In genomic region chr4:98624642-98625041, GRCh38 we compare ENCODE assay signal across 18 cellular contexts.
"Had no signal": no experiment of that assay in that cellular context is flagged by ENCODE, and none has a peak within 500 bp of the region (broad histone marks: within the 10 kb centered on the region; RNA-seq: fewer than 3 reads in every experiment).

No MANE protein-coding gene starts in this region.

- H3K4me1 ChIP-seq: parathyroid adenoma had no signal

- H3K36me3 Mint-ChIP-seq: brain had no signal

- H3K36me3 ChIP-seq: heart left ventricle, left ventricle myocardium inferior, neural progenitor cell, tibial artery, WERI-Rb-1 had no signal

- H2AFZ ChIP-seq: neural progenitor cell, parathyroid adenoma had no signal

- ATAC-seq: activated CD8-positive, alpha-beta T cell treated with anti-CD3 and anti-CD28 coated beads, Interleukin-2, amount 10 ng/mL, durations not matched to agents 7 days and 5 days; heart left ventricle; T-cell had no signal

- H3K27me3 ChIP-seq: heart left ventricle, neural progenitor cell, tibial artery had no signal

- H3K4me2 ChIP-seq: neural progenitor cell had no signal

- H3K4me3 ChIP-seq: heart left ventricle, left ventricle myocardium inferior, neural progenitor cell, tibial artery had no signal

- H3K27me3 Mint-ChIP-seq: brain, T-cell had no signal

- H3K4me3 Mint-ChIP-seq: activated CD8-positive, alpha-beta T cell treated with anti-CD3 and anti-CD28 coated beads, Interleukin-2, amount 10 ng/mL, durations not matched to agents 7 days and 5 days; activated naive CD4-positive, alpha-beta T cell treated with anti-CD3 and anti-CD28 coated beads for 36 hours; activated T-helper 1 cell treated with anti-CD3 and anti-CD28 coated beads, Interleukin-12 subunit alpha, Interleukin-12 subunit beta, Interleukin-2, Interleukin-4 antibody, amounts not matched to agents 30 ng/mL and 10 ng/mL and 1 ng/mL, durations not matched to agents 14 hours and 24 hours and 36 hours; neural progenitor cell had no signal

- H3K9ac ChIP-seq: neural progenitor cell, parathyroid adenoma had no signal

- DNase-seq: activated CD4-positive, alpha-beta T cell treated with anti-CD3 and anti-CD28 coated beads for 4 hours; activated CD8-positive, alpha-beta T cell treated with anti-CD3 and anti-CD28 coated beads, Interleukin-2, amount 10 ng/mL, durations not matched to agents 7 days and 5 days; activated naive CD4-positive, alpha-beta T cell treated with anti-CD3 and anti-CD28 coated beads for 36 hours; amniotic stem cell; foreskin melanocyte; heart left ventricle; left ventricle myocardium inferior; mesendoderm; retina; stimulated activated CD4-positive, alpha-beta T cell treated with anti-CD3 and anti-CD28 coated beads, Interleukin-15, amount 100 ng/mL, for 24 hours; stimulated activated CD4-positive, alpha-beta T cell treated with anti-CD3 and anti-CD28 coated beads, Interleukin-4, amount 100 ng/mL, for 4 hours; T-cell; tibial artery; WERI-Rb-1 had no signal

- H3K9me3 Mint-ChIP-seq: activated naive CD4-positive, alpha-beta T cell treated with anti-CD3 and anti-CD28 coated beads for 36 hours; activated T-helper 1 cell treated with anti-CD3 and anti-CD28 coated beads, Interleukin-12 subunit alpha, Interleukin-12 subunit beta, Interleukin-2, Interleukin-4 antibody, amounts not matched to agents 30 ng/mL and 10 ng/mL and 1 ng/mL, durations not matched to agents 14 hours and 24 hours and 36 hours; T-cell had no signal

- H3K27ac Mint-ChIP-seq: activated CD8-positive, alpha-beta T cell treated with anti-CD3 and anti-CD28 coated beads, Interleukin-2, amount 10 ng/mL, durations not matched to agents 7 days and 5 days; activated naive CD4-positive, alpha-beta T cell treated with anti-CD3 and anti-CD28 coated beads for 36 hours; activated T-helper 1 cell treated with anti-CD3 and anti-CD28 coated beads, Interleukin-12 subunit alpha, Interleukin-12 subunit beta, Interleukin-2, Interleukin-4 antibody, amounts not matched to agents 30 ng/mL and 10 ng/mL and 1 ng/mL, durations not matched to agents 14 hours and 24 hours and 36 hours; neural progenitor cell had no signal

- H3K9me3 ChIP-seq: heart left ventricle, left ventricle myocardium inferior, tibial artery had no signal

- H3K27ac ChIP-seq: heart left ventricle, left ventricle myocardium inferior, neural progenitor cell, parathyroid adenoma, tibial artery, WERI-Rb-1 had no signal
